Comparison of ENCODE assay signal across 14 cellular contexts in the genomic region with DNA sequence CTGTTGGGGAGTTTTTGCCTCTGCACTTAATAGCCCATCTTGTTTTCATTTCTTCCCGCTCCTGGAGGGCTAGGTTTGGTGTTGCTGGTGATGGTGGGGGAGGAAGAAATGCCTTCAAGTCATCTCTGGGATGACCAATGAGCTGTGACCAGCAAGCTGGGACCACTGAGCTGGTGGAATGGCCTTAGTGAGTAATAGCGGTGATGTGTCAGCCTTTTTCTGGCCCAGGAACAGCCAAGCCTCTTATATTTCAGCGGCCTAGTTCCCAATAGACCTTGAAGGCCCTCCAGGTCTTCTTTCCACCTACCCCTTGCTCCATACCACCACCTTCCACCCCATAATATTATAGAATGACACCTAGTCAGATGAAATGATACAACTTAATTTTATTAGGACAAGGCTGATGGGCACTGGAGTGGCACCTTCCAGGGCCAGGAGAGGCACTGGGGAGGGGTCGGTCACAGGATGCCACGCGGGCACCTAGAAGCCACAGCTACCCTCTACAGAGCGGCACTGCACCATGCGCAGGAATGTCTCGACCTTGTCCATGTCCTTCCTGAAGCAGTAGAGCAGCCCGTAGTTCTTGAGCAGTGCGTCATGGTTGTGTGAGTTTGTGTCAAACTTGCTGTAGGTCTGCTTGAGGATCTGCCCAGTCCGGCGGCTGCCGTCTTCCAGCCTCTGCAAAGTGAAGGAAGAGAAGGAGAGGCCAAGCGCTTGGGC. TPM values are rescaled to one million over a fixed set of nuclear protein-coding genes. Genes with fewer than 3 reads are reported as not detected.
"Had no signal": no experiment of that assay in that cellular context is flagged by ENCODE, and none has a peak within 500 bp of the region (broad histone marks: within the 10 kb centered on the region; RNA-seq: fewer than 3 reads in every experiment).

No MANE protein-coding gene starts in this region.

RNA-seq across cellular contexts. Expression of gene CSH2, which starts 1.7 kb away (rescaled TPM):
- total RNA-seq: activated CD4-positive, alpha-beta T cell treated with anti-CD3 and anti-CD28 coated beads for 36 hours; activated CD4-positive, alpha-beta T cell treated with anti-CD3 and anti-CD28 coated beads, Interleukin-2, amount 10 ng/mL, durations not matched to agents 7 days and 5 days; activated CD8-positive, alpha-beta T cell treated with anti-CD3 and anti-CD28 coated beads, Interleukin-2, amount 10 ng/mL, durations not matched to agents 7 days and 5 days; activated naive CD8-positive, alpha-beta T cell treated with anti-CD3 and anti-CD28 coated beads, Interleukin-2, amount 10 ng/mL, durations not matched to agents 7 days and 5 days; activated T-helper 2 cell treated with anti-CD3 and anti-CD28 coated beads, Interferon-gamma antibody, Interleukin-2, Interleukin-4, amounts not matched to agents 10 μg/mL and 5 μg/mL and 100 μg/mL, durations not matched to agents 14 hours and 24 hours and 36 hours; ascending aorta; cardiac muscle cell; MCF 10A; RPMI7951; SJCRH30; T-helper 1 cell treated with Interleukin-12 subunit alpha and Interleukin-12 subunit beta and Interleukin-4 antibody, amounts not matched to agents 30 ng/mL and 1 ng/mL, for 36 hours; T-helper 2 cell treated with Interferon-gamma antibody and Interleukin-4, amounts not matched to agents 100 ng/mL and 5 ng/mL, for 36 hours; WTC11 had no signal
- polyA plus RNA-seq: adipose tissue, cardiac muscle cell had no signal

RNA-seq across cellular contexts. Expression of gene GH2, which starts 9.9 kb away (rescaled TPM):
- total RNA-seq: activated CD4-positive, alpha-beta T cell treated with anti-CD3 and anti-CD28 coated beads for 36 hours; activated CD4-positive, alpha-beta T cell treated with anti-CD3 and anti-CD28 coated beads, Interleukin-2, amount 10 ng/mL, durations not matched to agents 7 days and 5 days; activated CD8-positive, alpha-beta T cell treated with anti-CD3 and anti-CD28 coated beads, Interleukin-2, amount 10 ng/mL, durations not matched to agents 7 days and 5 days; activated naive CD8-positive, alpha-beta T cell treated with anti-CD3 and anti-CD28 coated beads, Interleukin-2, amount 10 ng/mL, durations not matched to agents 7 days and 5 days; activated T-helper 2 cell treated with anti-CD3 and anti-CD28 coated beads, Interferon-gamma antibody, Interleukin-2, Interleukin-4, amounts not matched to agents 10 μg/mL and 5 μg/mL and 100 μg/mL, durations not matched to agents 14 hours and 24 hours and 36 hours; ascending aorta; cardiac muscle cell; MCF 10A; RPMI7951; SJCRH30; T-helper 1 cell treated with Interleukin-12 subunit alpha and Interleukin-12 subunit beta and Interleukin-4 antibody, amounts not matched to agents 30 ng/mL and 1 ng/mL, for 36 hours; T-helper 2 cell treated with Interferon-gamma antibody and Interleukin-4, amounts not matched to agents 100 ng/mL and 5 ng/mL, for 36 hours had no signal
- polyA plus RNA-seq: adipose tissue had no signal

RNA-seq across cellular contexts. Expression of gene CSH1, which starts 24.6 kb away (rescaled TPM):
- total RNA-seq: activated CD4-positive, alpha-beta T cell treated with anti-CD3 and anti-CD28 coated beads for 36 hours; activated CD4-positive, alpha-beta T cell treated with anti-CD3 and anti-CD28 coated beads, Interleukin-2, amount 10 ng/mL, durations not matched to agents 7 days and 5 days; activated CD8-positive, alpha-beta T cell treated with anti-CD3 and anti-CD28 coated beads, Interleukin-2, amount 10 ng/mL, durations not matched to agents 7 days and 5 days; activated naive CD8-positive, alpha-beta T cell treated with anti-CD3 and anti-CD28 coated beads, Interleukin-2, amount 10 ng/mL, durations not matched to agents 7 days and 5 days; activated T-helper 2 cell treated with anti-CD3 and anti-CD28 coated beads, Interferon-gamma antibody, Interleukin-2, Interleukin-4, amounts not matched to agents 10 μg/mL and 5 μg/mL and 100 μg/mL, durations not matched to agents 14 hours and 24 hours and 36 hours; ascending aorta; cardiac muscle cell; MCF 10A; RPMI7951; SJCRH30; T-helper 1 cell treated with Interleukin-12 subunit alpha and Interleukin-12 subunit beta and Interleukin-4 antibody, amounts not matched to agents 30 ng/mL and 1 ng/mL, for 36 hours; T-helper 2 cell treated with Interferon-gamma antibody and Interleukin-4, amounts not matched to agents 100 ng/mL and 5 ng/mL, for 36 hours; WTC11 had no signal
- polyA plus RNA-seq: adipose tissue, cardiac muscle cell had no signal

RNA-seq across cellular contexts. Expression of gene CSHL1, which starts 39.3 kb away (rescaled TPM):
- total RNA-seq: activated CD4-positive, alpha-beta T cell treated with anti-CD3 and anti-CD28 coated beads for 36 hours; activated CD4-positive, alpha-beta T cell treated with anti-CD3 and anti-CD28 coated beads, Interleukin-2, amount 10 ng/mL, durations not matched to agents 7 days and 5 days; activated CD8-positive, alpha-beta T cell treated with anti-CD3 and anti-CD28 coated beads, Interleukin-2, amount 10 ng/mL, durations not matched to agents 7 days and 5 days; activated naive CD8-positive, alpha-beta T cell treated with anti-CD3 and anti-CD28 coated beads, Interleukin-2, amount 10 ng/mL, durations not matched to agents 7 days and 5 days; activated T-helper 2 cell treated with anti-CD3 and anti-CD28 coated beads, Interferon-gamma antibody, Interleukin-2, Interleukin-4, amounts not matched to agents 10 μg/mL and 5 μg/mL and 100 μg/mL, durations not matched to agents 14 hours and 24 hours and 36 hours; ascending aorta; cardiac muscle cell; MCF 10A; RPMI7951; SJCRH30; T-helper 1 cell treated with Interleukin-12 subunit alpha and Interleukin-12 subunit beta and Interleukin-4 antibody, amounts not matched to agents 30 ng/mL and 1 ng/mL, for 36 hours; T-helper 2 cell treated with Interferon-gamma antibody and Interleukin-4, amounts not matched to agents 100 ng/mL and 5 ng/mL, for 36 hours; WTC11 had no signal
- polyA plus RNA-seq: adipose tissue, cardiac muscle cell had no signal
